Comparison of ENCODE assay signal across 19 cellular contexts in the genomic region with DNA sequence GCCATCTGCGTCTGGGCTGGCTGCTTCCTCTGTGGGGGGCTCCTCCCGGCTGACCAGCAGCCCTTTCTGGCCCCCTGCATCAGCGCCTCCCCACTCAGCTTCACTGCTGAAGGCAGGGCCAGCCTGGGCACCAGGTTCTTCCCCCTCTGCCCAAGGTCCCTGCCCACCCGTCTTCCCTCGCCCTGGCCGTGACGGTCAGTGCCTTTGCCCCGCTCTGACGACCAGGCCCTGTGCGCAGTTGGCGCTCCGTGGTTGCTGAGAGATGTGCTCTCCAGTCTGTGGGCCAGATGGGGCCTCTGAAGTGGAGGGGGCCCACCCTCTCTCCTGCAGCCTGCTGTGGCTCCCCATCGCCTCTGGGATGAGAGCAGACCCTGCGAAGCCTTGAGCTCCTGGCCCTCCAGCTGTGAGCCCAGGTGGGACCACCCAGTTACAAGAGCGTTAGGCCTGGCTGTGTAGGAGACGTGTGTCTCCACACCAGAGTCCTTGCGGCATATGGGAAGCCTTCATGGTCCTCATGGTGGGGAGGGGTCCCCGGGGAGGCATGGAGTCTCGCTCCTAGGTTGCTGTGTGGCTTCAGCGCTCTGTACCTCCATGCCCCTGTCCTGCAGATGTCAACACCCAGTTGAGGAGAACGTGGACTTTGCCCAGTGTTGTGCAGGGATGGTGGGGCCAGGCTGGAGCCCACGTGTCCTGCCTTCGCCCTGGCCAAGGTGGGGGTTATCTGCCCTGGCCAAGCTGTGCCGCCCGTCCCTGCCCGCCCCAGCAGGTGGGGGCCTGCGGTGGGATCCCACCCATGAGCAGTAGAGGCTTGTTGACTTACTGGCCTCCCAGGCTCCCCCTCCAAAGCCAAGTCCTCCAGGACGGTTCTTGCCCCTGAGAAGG. TPM values are rescaled to one million over a fixed set of nuclear protein-coding genes. Genes with fewer than 3 reads are reported as not detected.
DNase-seq lines count a peak whose midpoint lies in the region; TF ChIP-seq lines count a peak whose summit lies in the region.
"Had no signal": no experiment of that assay in that cellular context is flagged by ENCODE, and none has a peak within 500 bp of the region (broad histone marks: within the 10 kb centered on the region; RNA-seq: fewer than 3 reads in every experiment).

No MANE protein-coding gene starts in this region.

- 82 to 89% methylated on average over 15 to 21 of the region's 28 CpGs for WGBS in tibial nerve, 2 donors

- TF ChIP-seq POLR2A in tibial nerve (IDR thresholded peaks at IDR 0.05) = no peak

- H3K4me1 ChIP-seq in left ventricle myocardium inferior (peaks cover 98% of the 10 kb centered on the region), right atrium auricular region (peaks cover 0 to 93% of the 10 kb centered on the region in 2 donors), mucosa of stomach (ENCODE audit: control insufficient read depth, insufficient read depth, low read length) (peaks cover 80% of the 10 kb centered on the region), tibial nerve (peaks cover 4 to 86% (median 45%) of the 10 kb centered on the region in 4 donors)

- H3K27me3 ChIP-seq in left ventricle myocardium inferior (ENCODE audit: low read depth) (no peaks in the 10 kb centered on the region), right atrium auricular region (no peaks in the 10 kb centered on the region), dorsolateral prefrontal cortex (peaks cover 0 to 5% (median 0%) of the 10 kb centered on the region in 45 donors), mucosa of stomach (ENCODE audit: control insufficient read depth, insufficient read depth, low read length) (no peaks in the 10 kb centered on the region), tibial nerve (no peaks in the 10 kb centered on the region)
- H3K27me3 ChIP-seq: upper lobe of left lung had no signal

- DNase-seq in left ventricle myocardium inferior (no peak), right atrium auricular region (ENCODE audit: low spot score) (no peak), dorsolateral prefrontal cortex (no peak), tibial nerve (ENCODE audit: low spot score in 2 of 2) (no peak), inferior parietal cortex (ENCODE audit: extremely low spot score) (no peak), SW 1271 (lab: John Stamatoyannopoulos, UW) (no peak), NCI-H1436 treated with DMSO at 0.1 percent for 48 hours (lab: John Stamatoyannopoulos, UW) (no peak)
- DNase-seq: activated CD4-positive, alpha-beta T cell treated with anti-CD3 and anti-CD28 coated beads for 1 hour; activated CD8-positive, alpha-beta T cell treated with anti-CD3 and anti-CD28 coated beads, Interleukin-2, amount 10 ng/mL, durations not matched to agents 7 days and 5 days; CD8-positive, alpha-beta memory T cell; DMS 273 treated with DMSO at 0.1 percent for 48 hours; islet precursor cell; NCI-H1105; NCI-H1930; psoas muscle; RPMI8226; upper lobe of left lung had no signal

- H3K36me3 ChIP-seq in left ventricle myocardium inferior = no peaks in the 10 kb centered on the region
- H3K36me3 ChIP-seq in right atrium auricular region = no peaks in the 10 kb centered on the region
- H3K36me3 ChIP-seq in mucosa of stomach (ENCODE audit: control insufficient read depth, insufficient read depth, low read length) = no peaks in the 10 kb centered on the region
- H3K36me3 ChIP-seq in tibial nerve = no peaks in the 10 kb centered on the region
- H3K36me3 ChIP-seq: upper lobe of left lung had no signal

- no peak for TF ChIP-seq CTCF in left ventricle myocardium inferior (IDR thresholded peaks at IDR 0.05; ENCODE audit: borderline replicate concordance)
- no peak for TF ChIP-seq CTCF in right atrium auricular region (IDR thresholded peaks at IDR 0.05)
- no peak for TF ChIP-seq CTCF in dorsolateral prefrontal cortex (IDR thresholded peaks at IDR 0.05 in 54 of 56, conservative IDR thresholded peaks at IDR 0.05 in 2 of 56; ENCODE audit: low read depth in 1 of 56, partially characterized antibody in 56 of 56)
- TF ChIP-seq CTCF in tibial nerve (IDR thresholded peaks at IDR 0.05) = no peak

- intact Hi-C loops in left ventricle myocardium inferior (cut with micrococcal nuclease) (no loop called here), dorsolateral prefrontal cortex (cut with DNase I) (loop anchor here in 1 of 2 donors (5.0 kb wide), 1 partner anchor 56 kb away; no protein-coding TSS in a partner anchor)

- H3K9me3 ChIP-seq in left ventricle myocardium inferior (replicated peaks) (no peaks in the 10 kb centered on the region), right atrium auricular region (no peaks in the 10 kb centered on the region), mucosa of stomach (ENCODE audit: control insufficient read depth, low read length) (no peaks in the 10 kb centered on the region), tibial nerve (no peaks in the 10 kb centered on the region)
- H3K9me3 ChIP-seq: A549, psoas muscle, upper lobe of left lung had no signal

- TF ChIP-seq EP300 in tibial nerve (IDR thresholded peaks at IDR 0.05) = no peak

- H3K9ac ChIP-seq in mucosa of stomach (ENCODE audit: low read length) = peak overlapping the region; percentile 24

- H3K4me3 ChIP-seq in left ventricle myocardium inferior (no peak overlapping the region), right atrium auricular region (no peak overlapping the region), dorsolateral prefrontal cortex (no peak overlapping the region), mucosa of stomach (ENCODE audit: low read length) (no peak overlapping the region), tibial nerve (no peak overlapping the region)
- H3K4me3 ChIP-seq: A549, psoas muscle, upper lobe of left lung had no signal

- H3K27ac ChIP-seq in left ventricle myocardium inferior (replicated peaks) (peak overlapping the region; percentile 85), right atrium auricular region (no peak overlapping the region), dorsolateral prefrontal cortex (peak overlapping the region in 33 of 59 donors; percentile 49 to 94 (median 88)), tibial nerve (peak overlapping the region in 3 of 4 donors; percentile 50 to 78 (median 68))
- H3K27ac ChIP-seq: A549, psoas muscle had no signal

RNA-seq across cellular contexts. Expression of gene LRP5, which starts 14.2 kb away (rescaled TPM):
- total RNA-seq in left ventricle myocardium inferior = 54.7 TPM
- 10 to 100 TPM; 34.6 to 60.9 TPM for total RNA-seq in right atrium auricular region
- 10 to 100 TPM in 50 of 120 experiments, 1 to 10 TPM in 70; 4.5 to 21.7 (median 9.2) TPM for total RNA-seq in dorsolateral prefrontal cortex
- total RNA-seq in tibial nerve = 10 to 100 TPM; 22.3 to 43.2 (median 33.8) TPM

RNA-seq across cellular contexts. Expression of gene C11orf24, which starts 54.8 kb away (rescaled TPM):
- total RNA-seq in left ventricle myocardium inferior (28.6 TPM), right atrium auricular region (10 to 100 TPM; 20.4 to 21.3 TPM), dorsolateral prefrontal cortex (10 to 100 TPM; 12.6 to 56.0 (median 23.3) TPM), tibial nerve (10 to 100 TPM; 33.3 to 59.4 (median 41.2) TPM)

Comparison
In these comparisons a context has a peak if more than half of its experiments do, and no peak if none do; other contexts are left out.
1. H3K27ac ChIP-seq: peak in left ventricle myocardium inferior (single experiment), dorsolateral prefrontal cortex (33 of 59) and tibial nerve (3 of 4); none in right atrium auricular region (0 of 2).